ENCODE assay signal across 8 cellular contexts in genomic region chr3:58167431-58168351, GRCh38. TPM values are rescaled to one million over a fixed set of nuclear protein-coding genes. Genes with fewer than 3 reads are reported as not detected.
DNase-seq lines count a peak whose midpoint lies in the region; ATAC-seq and TF ChIP-seq lines count a peak whose summit lies in the region.

No MANE protein-coding gene starts in this region.

- DNase-seq in BJ (ENCODE audit: low read depth) (no peak), MV-4-11 (lab: John Stamatoyannopoulos, UW) (peak; percentile 43), epithelial cell of prostate (ENCODE audit: low read depth, low spot score) (no peak), stomach (peak; percentile 62), DMS79 (lab: John Stamatoyannopoulos, UW) (no peak)
- DNase-seq in activated CD8-positive, alpha-beta memory T cell treated with anti-CD3 and anti-CD28 coated beads for 48 hours (ENCODE audit: low read depth in 2 of 3, low spot score in 2 of 3): peak in 2 of 3 experiments; percentile 41 to 43
- DNase-seq in naive thymus-derived CD4-positive, alpha-beta T cell: peak; percentile 16 to 66 (median 42)

- peaks cover 0 to 3% (median 0%) of the 10 kb centered on the region in 11 donors for H3K9me3 Mint-ChIP-seq in naive thymus-derived CD4-positive, alpha-beta T cell

- no peaks in the 10 kb centered on the region for H3K4me1 ChIP-seq in naive thymus-derived CD4-positive, alpha-beta T cell (ENCODE audit: control insufficient read depth in 2 of 2, insufficient read depth in 2 of 2, low read length in 2 of 2)
- peaks cover 36 to 58% (median 50%) of the 10 kb centered on the region in 4 donors for H3K4me1 ChIP-seq in stomach

- H3K4me3 Mint-ChIP-seq in naive thymus-derived CD4-positive, alpha-beta T cell: no peak overlapping the region

- H3K36me3 ChIP-seq in BJ (ENCODE audit: control insufficient read depth, insufficient read depth, low read length): peaks cover 32% of the 10 kb centered on the region
- H3K36me3 ChIP-seq in naive thymus-derived CD4-positive, alpha-beta T cell (ENCODE audit: control insufficient read depth in 2 of 3, insufficient read depth in 3 of 3, low read length in 3 of 3): peaks cover 0 to 64% (median 0%) of the 10 kb centered on the region in 3 experiments
- H3K36me3 ChIP-seq in stomach: peaks cover 23 to 94% (median 69%) of the 10 kb centered on the region in 4 donors

- H3K9me3 ChIP-seq in naive thymus-derived CD4-positive, alpha-beta T cell (ENCODE audit: control insufficient read depth in 2 of 3, low read length in 3 of 3): no peaks in the 10 kb centered on the region
- no peaks in the 10 kb centered on the region for H3K9me3 ChIP-seq in stomach

- H3K27me3 ChIP-seq in BJ (ENCODE audit: control insufficient read depth, insufficient read depth, low read length) (no peaks in the 10 kb centered on the region), stomach (no peaks in the 10 kb centered on the region)
- H3K27me3 ChIP-seq in naive thymus-derived CD4-positive, alpha-beta T cell (ENCODE audit: control insufficient read depth in 2 of 2, insufficient read depth in 2 of 2, low read length in 2 of 2): no peaks in the 10 kb centered on the region

- 80 to 89% (median 88%) methylated on average over 16 of the region's 16 CpGs for WGBS in stomach, 5 donors

- CTCF ChIA-PET in BJ (lab: Yijun Ruan, JAX): interaction anchor here (0.5 to 4.5 kb wide), 36 partner anchors 10 to 775 kb away, joined by 3 to 65 read pairs (median 4); partner anchors contain the start of genes FLNB, HTD2 and RPP14
- CTCF ChIA-PET in naive thymus-derived CD4-positive, alpha-beta T cell (lab: Charles Lee): interaction anchor here (0.6 to 2.5 kb wide), 10 partner anchors 9 to 160 kb away, joined by 3 to 17 read pairs (median 3); partner anchors contain the start of gene FLNB

- peak overlapping the region in 2 of 9 donors; percentile 19 to 33 for H3K27ac Mint-ChIP-seq in naive thymus-derived CD4-positive, alpha-beta T cell

- H3K27ac ChIP-seq in epithelial cell of prostate (peak overlapping the region; percentile 17), stomach (peak overlapping the region in 4 of 5 donors; percentile 2 to 63 (median 33))
- H3K27ac ChIP-seq in naive thymus-derived CD4-positive, alpha-beta T cell (ENCODE audit: low read depth, low read length): no peak overlapping the region

- no peak for TF ChIP-seq POLR2A in stomach (IDR thresholded peaks at IDR 0.05)

- TF ChIP-seq CTCF in BJ (IDR thresholded peaks at IDR 0.05; ENCODE audit: insufficient read depth, low read depth, low read length) (peak; percentile 97), stomach (IDR thresholded peaks at IDR 0.05) (peak in 5 of 7 experiments; percentile 44 to 91 (median 84))

- H3K36me3 Mint-ChIP-seq in naive thymus-derived CD4-positive, alpha-beta T cell: peaks cover 2 to 53% (median 22%) of the 10 kb centered on the region in 5 donors

- intact Hi-C loops in naive thymus-derived CD4-positive, alpha-beta T cell (cut with micrococcal nuclease): no loop called here
- intact Hi-C loops in stomach (cut with DNase I; ENCODE audit: low total_unique reads): no loop called here

- peak; percentile 66 for ATAC-seq in GM19397 (IDR thresholded peaks at IDR 0.05; ENCODE audit: unreplicated experiment)
- ATAC-seq in naive thymus-derived CD4-positive, alpha-beta T cell: peak; percentile 92

- H3K27me3 Mint-ChIP-seq in naive thymus-derived CD4-positive, alpha-beta T cell: no peaks in the 10 kb centered on the region

- H3K4me1 Mint-ChIP-seq in naive thymus-derived CD4-positive, alpha-beta T cell: no peaks in the 10 kb centered on the region

- POLR2A ChIA-PET in BJ (lab: Charles Lee): interaction anchor here (0.6 kb wide), 1 partner anchor 101 kb away, joined by 8 read pairs; no protein-coding TSS in a partner anchor
- POLR2A ChIA-PET in naive thymus-derived CD4-positive, alpha-beta T cell (lab: Charles Lee): interaction anchor here (0.7 kb wide), 1 partner anchor 159 kb away, joined by 3 read pairs; the partner anchor contains the start of gene FLNB

- TF ChIP-seq EP300 in stomach (IDR thresholded peaks at IDR 0.05): no peak

- H3K4me3 ChIP-seq in BJ (ENCODE audit: low read depth, low read length) (no peak overlapping the region), stomach (no peak overlapping the region)
- H3K4me3 ChIP-seq in naive thymus-derived CD4-positive, alpha-beta T cell (ENCODE audit: low read length): no peak overlapping the region

RNA-seq across cellular contexts. Expression of gene DNASE1L3, which starts 43.1 kb away (rescaled TPM):
- not detected in 2 replicates for polyA plus RNA-seq in BJ (2011; rRNA removed)
- not detected in 2 replicates for polyA minus RNA-seq in BJ (2011; rRNA and poly(A)+ RNA removed)
- 1 to 10 TPM in 1 of 5 experiments, under 1 TPM in 1, not detected in 3; 0.66 to 2.6 TPM for total RNA-seq in naive thymus-derived CD4-positive, alpha-beta T cell
- polyA plus RNA-seq in naive thymus-derived CD4-positive, alpha-beta T cell: not detected
- 10 to 100 TPM in 1 of 5 donors, 1 to 10 TPM in 1, under 1 TPM in 1, not detected in 2; 0.43 to 10.4 (median 5.1) TPM for total RNA-seq in stomach
- polyA plus RNA-seq in stomach: 1 to 10 TPM in 2 of 3 donors, under 1 TPM in 1; 0.44 to 4.4 (median 1.8) TPM

Comparison
In these comparisons a context has a peak if more than half of its experiments do, and no peak if none do; other contexts are left out.
1. DNase-seq: peak in MV-4-11 (single experiment), activated CD8-positive, alpha-beta memory T cell treated with anti-CD3 and anti-CD28 coated beads for 48 hours (2 of 3), naive thymus-derived CD4-positive, alpha-beta T cell (9 of 9) and stomach (single experiment); none in BJ (single experiment), epithelial cell of prostate (single experiment) and DMS79 (single experiment).